7 cellular contexts compared by ENCODE assay signal in the genomic region with DNA sequence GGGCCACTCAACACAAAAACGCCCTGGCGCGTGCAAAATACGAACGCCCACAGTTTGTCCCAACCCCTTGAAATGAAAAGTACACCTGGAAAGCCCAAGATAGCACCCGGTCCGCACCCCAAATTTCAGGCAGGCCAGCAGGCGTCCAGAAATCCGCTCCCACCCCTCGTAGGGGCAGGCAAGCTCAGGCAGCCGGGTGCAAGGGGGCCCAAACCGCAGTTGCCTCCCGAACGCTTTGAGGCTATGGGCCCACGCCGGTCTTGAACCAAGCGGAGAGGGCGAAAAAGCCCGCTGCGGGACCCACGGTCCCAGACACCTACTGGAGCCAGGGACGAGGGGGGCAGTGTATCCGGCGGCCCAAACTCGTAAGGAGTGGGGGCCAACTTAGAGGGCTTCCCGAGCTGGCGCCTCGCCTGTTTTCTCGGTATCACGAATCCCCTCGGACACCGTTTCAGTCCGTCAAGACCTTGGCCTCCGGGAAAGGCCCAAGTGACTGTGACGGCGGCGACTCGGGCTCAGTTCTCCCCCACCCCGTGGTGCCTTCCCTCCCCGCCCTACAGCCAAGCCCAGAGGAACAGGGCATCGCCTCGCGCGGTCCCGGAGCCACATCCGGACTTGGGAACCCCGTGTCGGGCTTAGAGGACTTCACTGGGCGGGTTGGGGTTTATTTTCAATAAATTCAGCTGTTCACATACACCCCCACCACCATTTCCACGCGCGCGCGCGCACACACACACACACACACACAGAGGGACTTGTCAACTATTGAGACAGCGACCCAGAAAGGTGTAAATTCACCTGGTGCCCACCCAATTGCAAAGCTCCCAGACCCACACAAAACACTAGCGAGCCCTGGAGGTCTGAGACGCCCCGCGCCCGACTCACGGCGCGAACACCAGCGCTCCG. TPM values are rescaled to one million over a fixed set of nuclear protein-coding genes. Genes with fewer than 3 reads are reported as not detected.
DNase-seq lines count a peak whose midpoint lies in the region; ATAC-seq and TF ChIP-seq lines count a peak whose summit lies in the region.

No MANE protein-coding gene starts in this region.

- peaks cover 36% of the 10 kb centered on the region for H3K4me1 Mint-ChIP-seq in HFFc6 (ENCODE audit: low read depth)
- peaks cover 15% of the 10 kb centered on the region for H3K4me1 Mint-ChIP-seq in activated T-helper 2 cell treated with anti-CD3 and anti-CD28 coated beads, Interferon-gamma antibody, Interleukin-2, Interleukin-4, amounts not matched to agents 10 μg/mL and 5 μg/mL and 100 μg/mL, durations not matched to agents 14 hours and 24 hours and 36 hours (ENCODE audit: low read depth)
- peaks cover 11 to 30% of the 10 kb centered on the region in 2 donors for H3K4me1 Mint-ChIP-seq in stimulated activated naive B cell treated with anti-CD40 and anti-IgM and Interleukin-4, amounts not matched to agents 10 μg/mL and 1 μg/mL and 100 μg/mL, for 72 hours

- no peak for TF ChIP-seq EP300 in gastroesophageal sphincter (IDR thresholded peaks at IDR 0.05)

- H3K36me3 ChIP-seq in iPS-20b (ENCODE audit: insufficient read depth, low read depth, low read length) = no peaks in the 10 kb centered on the region
- no peaks in the 10 kb centered on the region for H3K36me3 ChIP-seq in gastroesophageal sphincter

- peak overlapping the region; percentile 67 for H3K4me3 ChIP-seq in iPS-20b (ENCODE audit: low read length)
- H3K4me3 ChIP-seq in gastroesophageal sphincter = peak overlapping the region in 1 of 2 donors; percentile 49

- H3K4me3 Mint-ChIP-seq in HFFc6 = peak overlapping the region; percentile 80
- H3K4me3 Mint-ChIP-seq in activated T-helper 2 cell treated with anti-CD3 and anti-CD28 coated beads, Interferon-gamma antibody, Interleukin-2, Interleukin-4, amounts not matched to agents 10 μg/mL and 5 μg/mL and 100 μg/mL, durations not matched to agents 14 hours and 24 hours and 36 hours (ENCODE audit: low read depth) = peak overlapping the region; percentile 13
- H3K4me3 Mint-ChIP-seq in stimulated activated naive B cell treated with anti-CD40 and anti-IgM and Interleukin-4, amounts not matched to agents 10 μg/mL and 1 μg/mL and 100 μg/mL, for 72 hours = peak overlapping the region; percentile 32 to 54

- intact Hi-C loops in activated T-helper 2 cell treated with anti-CD3 and anti-CD28 coated beads, Interferon-gamma antibody, Interleukin-2, Interleukin-4, amounts not matched to agents 10 μg/mL and 5 μg/mL and 100 μg/mL, durations not matched to agents 14 hours and 24 hours and 36 hours (cut with micrococcal nuclease) = no loop called here

- peaks cover 4% of the 10 kb centered on the region; the same call in 1 of the 2 replicates for H3K9me3 ChIP-seq in iPS-20b (ENCODE audit: insufficient read depth, low read depth, low read length)
- no peaks in the 10 kb centered on the region for H3K9me3 ChIP-seq in gastroesophageal sphincter

- H3K27ac ChIP-seq in iPS-20b (ENCODE audit: low read length) (no peak overlapping the region), gastroesophageal sphincter (no peak overlapping the region)

- peaks cover 13% of the 10 kb centered on the region; the same call in 1 of the 2 replicates for H3K4me1 ChIP-seq in iPS-20b (ENCODE audit: insufficient read depth, low read length)
- H3K4me1 ChIP-seq in gastroesophageal sphincter = peaks cover 0 to 59% (median 18%) of the 10 kb centered on the region in 3 donors

- peaks cover 47% of the 10 kb centered on the region for H3K27me3 Mint-ChIP-seq in HFFc6 (ENCODE audit: insufficient read depth)
- H3K27me3 Mint-ChIP-seq in activated T-helper 2 cell treated with anti-CD3 and anti-CD28 coated beads, Interferon-gamma antibody, Interleukin-2, Interleukin-4, amounts not matched to agents 10 μg/mL and 5 μg/mL and 100 μg/mL, durations not matched to agents 14 hours and 24 hours and 36 hours (ENCODE audit: low read depth) = peaks cover 75% of the 10 kb centered on the region
- H3K27me3 Mint-ChIP-seq in stimulated activated naive B cell treated with anti-CD40 and anti-IgM and Interleukin-4, amounts not matched to agents 10 μg/mL and 1 μg/mL and 100 μg/mL, for 72 hours = peaks cover 61 to 88% of the 10 kb centered on the region in 2 donors

- peaks cover 5% of the 10 kb centered on the region; the same call in 1 of the 2 replicates for H3K36me3 Mint-ChIP-seq in HFFc6 (ENCODE audit: low read depth)
- no peaks in the 10 kb centered on the region for H3K36me3 Mint-ChIP-seq in activated T-helper 2 cell treated with anti-CD3 and anti-CD28 coated beads, Interferon-gamma antibody, Interleukin-2, Interleukin-4, amounts not matched to agents 10 μg/mL and 5 μg/mL and 100 μg/mL, durations not matched to agents 14 hours and 24 hours and 36 hours (ENCODE audit: low read depth)
- H3K36me3 Mint-ChIP-seq in stimulated activated naive B cell treated with anti-CD40 and anti-IgM and Interleukin-4, amounts not matched to agents 10 μg/mL and 1 μg/mL and 100 μg/mL, for 72 hours = peaks cover 3 to 5% of the 10 kb centered on the region in 2 donors

- no peak for ATAC-seq in stimulated activated naive B cell treated with anti-CD40 and anti-IgM and Interleukin-4, amounts not matched to agents 10 μg/mL and 1 μg/mL and 100 μg/mL, for 72 hours (replicated peaks)
- no peak for ATAC-seq in gastroesophageal sphincter

- no peak for TF ChIP-seq POLR2A in gastroesophageal sphincter (IDR thresholded peaks at IDR 0.05)

- H3K9ac ChIP-seq in iPS-20b (ENCODE audit: low read depth, low read length) = no peak overlapping the region

- WGBS in gastroesophageal sphincter (ENCODE audit: low coverage in 1 of 2), 2 donors = 1% methylated on average over 9 of the region's 66 CpGs; no CpG with 5 or more reads in 1 of the 2 donors

- peaks cover 95% of the 10 kb centered on the region for H3K27me3 ChIP-seq in iPS-20b (ENCODE audit: insufficient read depth, low read length)
- H3K27me3 ChIP-seq in gastroesophageal sphincter = peaks cover 91% of the 10 kb centered on the region

- no peak overlapping the region for H3K27ac Mint-ChIP-seq in HFFc6
- no peak overlapping the region for H3K27ac Mint-ChIP-seq in activated T-helper 2 cell treated with anti-CD3 and anti-CD28 coated beads, Interferon-gamma antibody, Interleukin-2, Interleukin-4, amounts not matched to agents 10 μg/mL and 5 μg/mL and 100 μg/mL, durations not matched to agents 14 hours and 24 hours and 36 hours
- peak overlapping the region; percentile 80 for H3K27ac Mint-ChIP-seq in stimulated activated naive B cell treated with anti-CD40 and anti-IgM and Interleukin-4, amounts not matched to agents 10 μg/mL and 1 μg/mL and 100 μg/mL, for 72 hours

- TF ChIP-seq CTCF in HFFc6 (IDR thresholded peaks at IDR 0.05) (peak; percentile 39), gastroesophageal sphincter (IDR thresholded peaks at IDR 0.05) (peak in 1 of 4 experiments; percentile 6)

- H3K9me3 Mint-ChIP-seq in HFFc6 = no peaks in the 10 kb centered on the region
- H3K9me3 Mint-ChIP-seq in activated T-helper 2 cell treated with anti-CD3 and anti-CD28 coated beads, Interferon-gamma antibody, Interleukin-2, Interleukin-4, amounts not matched to agents 10 μg/mL and 5 μg/mL and 100 μg/mL, durations not matched to agents 14 hours and 24 hours and 36 hours = no peaks in the 10 kb centered on the region
- H3K9me3 Mint-ChIP-seq in stimulated activated naive B cell treated with anti-CD40 and anti-IgM and Interleukin-4, amounts not matched to agents 10 μg/mL and 1 μg/mL and 100 μg/mL, for 72 hours = peaks cover 3 to 6% of the 10 kb centered on the region in 2 donors

- no peak for DNase-seq in HFFc6
- DNase-seq in activated T-helper 2 cell treated with anti-CD3 and anti-CD28 coated beads, Interferon-gamma antibody, Interleukin-2, Interleukin-4, amounts not matched to agents 10 μg/mL and 5 μg/mL and 100 μg/mL, durations not matched to agents 14 hours and 24 hours and 36 hours (ENCODE audit: low spot score) = no peak
- DNase-seq in stimulated activated naive B cell treated with anti-CD40 and anti-IgM and Interleukin-4, amounts not matched to agents 10 μg/mL and 1 μg/mL and 100 μg/mL, for 72 hours = no peak
- no peak for DNase-seq in HPDE6-E6E7 (ENCODE audit: extremely low spot score)
- DNase-seq in NCI-H1105 treated with DMSO at 0.1 percent for 48 hours (lab: John Stamatoyannopoulos, UW) = no peak

RNA-seq across cellular contexts. Expression of a gene that starts 6.2 kb away (rescaled TPM):
- total RNA-seq in HFFc6 (2021; fragmentation: NEBNext Ultra II Directional; extraction: Animal tissue kit (Norgen Biotek cat#: 25700)) = 10 to 100 TPM in 4 of 6 experiments, 1 to 10 TPM in 2; 7.4 to 12.7 (median 11.9) TPM
- total RNA-seq in activated T-helper 2 cell treated with anti-CD3 and anti-CD28 coated beads, Interferon-gamma antibody, Interleukin-2, Interleukin-4, amounts not matched to agents 10 μg/mL and 5 μg/mL and 100 μg/mL, durations not matched to agents 14 hours and 24 hours and 36 hours = 0.05 TPM in 2 replicates
- total RNA-seq in gastroesophageal sphincter = 1 to 10 TPM; 2.2 to 6.7 (median 3.4) TPM

Comparison
In these comparisons a context has a peak if more than half of its experiments do, and no peak if none do; other contexts are left out.
1. H3K4me3 Mint-ChIP-seq: peak in every context shown above with its lines; median percentile 80 in HFFc6; 43 in stimulated activated naive B cell treated with anti-CD40 and anti-IgM and Interleukin-4, amounts not matched to agents 10 μg/mL and 1 μg/mL and 100 μg/mL, for 72 hours; 13 in activated T-helper 2 cell treated with anti-CD3 and anti-CD28 coated beads, Interferon-gamma antibody, Interleukin-2, Interleukin-4, amounts not matched to agents 10 μg/mL and 5 μg/mL and 100 μg/mL, durations not matched to agents 14 hours and 24 hours and 36 hours.